In the genomic region with DNA sequence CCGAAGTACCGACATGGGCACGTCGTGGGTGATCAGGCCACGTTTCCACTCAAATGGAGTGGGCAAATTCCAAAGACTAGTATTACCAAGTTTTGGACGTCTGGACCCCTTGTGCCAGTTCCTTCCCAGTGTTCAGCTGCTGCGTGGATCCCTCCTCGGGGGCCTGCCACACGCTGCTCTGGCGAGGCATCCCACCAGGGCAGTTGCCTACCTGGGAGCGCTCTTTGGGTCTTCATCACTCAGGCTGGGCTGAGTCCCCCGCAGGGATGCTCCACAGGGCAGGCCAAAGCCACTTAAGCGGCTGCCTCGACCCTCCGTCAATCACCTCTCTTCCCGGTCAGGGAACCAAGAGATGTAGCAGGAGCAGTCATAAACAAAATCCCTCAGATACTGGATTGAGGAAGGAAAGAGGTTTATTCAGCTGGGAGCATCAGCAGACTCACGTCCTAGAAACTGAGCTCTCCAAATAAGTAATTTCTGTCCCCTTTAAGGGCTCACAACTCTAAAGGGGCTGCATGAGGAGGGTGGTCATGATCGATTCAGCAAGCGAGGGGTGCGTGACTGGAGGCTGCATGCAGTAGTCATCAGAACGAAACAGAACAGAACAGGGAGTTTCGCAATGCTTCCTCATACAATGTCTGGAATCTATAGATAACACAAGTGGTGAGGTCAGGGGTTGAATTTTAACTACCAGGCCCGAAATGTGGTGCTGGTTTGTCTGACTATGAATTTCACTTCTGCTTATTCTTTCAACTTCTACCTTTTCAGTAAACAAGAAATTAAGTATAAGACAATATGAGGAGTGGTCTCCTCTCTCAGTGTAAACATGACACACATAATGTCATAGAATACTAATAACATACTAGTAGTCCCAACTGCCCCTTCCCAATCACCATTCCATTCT, we compare ENCODE assay signal across 18 cellular contexts.
DNase-seq lines count a peak whose midpoint lies in the region; ATAC-seq lines count a peak whose summit lies in the region.
"Had no signal": no experiment of that assay in that cellular context is flagged by ENCODE, and none has a peak within 500 bp of the region (broad histone marks: within the 10 kb centered on the region; RNA-seq: fewer than 3 reads in every experiment).

No MANE protein-coding gene starts in this region.

- DNase-seq in HUDEP-2 (lab: John Stamatoyannopoulos, UW; ENCODE audit: unreplicated experiment in 76 of 76) = peak in 39 of 76 experiments; percentile 2 to 86 (median 42)
- DNase-seq in SKM-1 treated with dmso at 0.1 percent for 144 hours (lab: John Stamatoyannopoulos, UW; ENCODE audit: unreplicated experiment) = peak; percentile 80
- DNase-seq in trophoblast cell = peak in 1 of 2 donors; percentile 1
- DNase-seq in amygdala (lab: John Stamatoyannopoulos, UW) = no peak
- no peak for DNase-seq in T-helper 17 cell
- no peak for DNase-seq in islet precursor cell
- DNase-seq: activated gamma-delta T cell; dermis blood vessel endothelial cell; glutamatergic neuron; NCI-H1436; NCI-H2227 treated with DMSO at 0.1 percent for 48 hours; NK-92 treated with Interleukin-12 subunit alpha and Interleukin-12 subunit beta, amount 100 ng/mL, for 24 hours; WERI-Rb-1 had no signal

- H3K79me2 ChIP-seq in trophoblast cell (ENCODE audit: control insufficient read depth, insufficient read depth, low read length, poor library complexity) = no peaks in the 10 kb centered on the region

- H4K8ac ChIP-seq in trophoblast cell (ENCODE audit: low read depth, low read length) = no peak overlapping the region

- no peaks in the 10 kb centered on the region for H3K27me3 ChIP-seq in trophoblast cell (ENCODE audit: insufficient read depth, low read length)

- H3K9me3 ChIP-seq in trophoblast cell (ENCODE audit: insufficient read depth, low read depth, low read length) (peaks cover 7% of the 10 kb centered on the region), T-helper 17 cell (ENCODE audit: control insufficient read depth, low read length, poor library complexity, severe bottlenecking) (no peaks in the 10 kb centered on the region)

- H3K4me2 ChIP-seq in trophoblast cell (ENCODE audit: low read length) = no peak overlapping the region
- H3K4me2 ChIP-seq: KMS-11 had no signal

- H3K18ac ChIP-seq in trophoblast cell (ENCODE audit: low read length) = peak overlapping the region; percentile 64

- H4K91ac ChIP-seq in trophoblast cell (ENCODE audit: low read depth, low read length) = peak overlapping the region; percentile 81

- peak; percentile 82 for ATAC-seq in GM19372 (IDR thresholded peaks at IDR 0.05; ENCODE audit: low read depth, unreplicated experiment)
- ATAC-seq in T-helper 17 cell = no peak
- ATAC-seq: esophagus mucosa had no signal

- H3K4me3 ChIP-seq in trophoblast cell (ENCODE audit: low read depth, low read length) = no peak overlapping the region

- peak overlapping the region; percentile 32 for H3K27ac ChIP-seq in trophoblast cell (ENCODE audit: low read depth, low read length)
- H3K27ac ChIP-seq: KMS-11, WERI-Rb-1 had no signal

- WGBS in trophoblast cell (ENCODE audit: extremely low coverage, insufficient coverage, insufficient read length) = no CpG with 5 or more reads among the region's 23 CpGs

- H2AK5ac ChIP-seq in trophoblast cell (ENCODE audit: low read length) = peak overlapping the region; percentile 52

- no peak overlapping the region for H3K4me3 Mint-ChIP-seq in T-helper 17 cell
- H3K4me3 Mint-ChIP-seq: memory B cell, neural crest cell had no signal

- peaks cover 5% of the 10 kb centered on the region for H3K79me1 ChIP-seq in trophoblast cell (ENCODE audit: low read length)

- H3K23ac ChIP-seq in trophoblast cell (ENCODE audit: low read length) = no peak overlapping the region

- H2BK12ac ChIP-seq in trophoblast cell (ENCODE audit: low read length) = peak overlapping the region; percentile 96

- no peaks in the 10 kb centered on the region for H3K36me3 Mint-ChIP-seq in T-helper 17 cell (ENCODE audit: low read depth)
- H3K36me3 Mint-ChIP-seq: memory B cell had no signal

- H2AFZ ChIP-seq in trophoblast cell (ENCODE audit: insufficient read depth, low read length, poor library complexity) = no peak overlapping the region

- H4K12ac ChIP-seq in trophoblast cell (ENCODE audit: low read depth, low read length) = no peak overlapping the region

- peaks cover 0 to 2% of the 10 kb centered on the region in 2 experiments for H3K36me3 ChIP-seq in trophoblast cell (ENCODE audit: control insufficient read depth in 1 of 2, insufficient read depth in 2 of 2, low read length in 2 of 2)
- H3K36me3 ChIP-seq: WERI-Rb-1 had no signal

- peak overlapping the region; percentile 15 for H2BK5ac ChIP-seq in trophoblast cell (ENCODE audit: low read depth, low read length, poor library complexity)

- H2BK120ac ChIP-seq in trophoblast cell (ENCODE audit: insufficient read depth, low read length, poor library complexity) = peak overlapping the region; percentile 62

- H3K4me1 Mint-ChIP-seq in T-helper 17 cell = no peaks in the 10 kb centered on the region
- H3K4me1 Mint-ChIP-seq: memory B cell, neural crest cell had no signal

- no peak overlapping the region for H3K9ac ChIP-seq in trophoblast cell (ENCODE audit: low read length)
- H3K9ac ChIP-seq: KMS-11 had no signal

- H3K27ac Mint-ChIP-seq in T-helper 17 cell = no peak overlapping the region
- H3K27ac Mint-ChIP-seq: memory B cell had no signal

- H3K14ac ChIP-seq in trophoblast cell (ENCODE audit: low read length) = peak overlapping the region; percentile 79

- H3K4me1 ChIP-seq in trophoblast cell (ENCODE audit: control insufficient read depth in 1 of 2, insufficient read depth in 2 of 2, low read length in 2 of 2) = peaks cover 0 to 3% of the 10 kb centered on the region in 2 experiments

- no peak overlapping the region for H3K4ac ChIP-seq in trophoblast cell (ENCODE audit: low read depth, low read length)

- H3K27me3 Mint-ChIP-seq in T-helper 17 cell = no peaks in the 10 kb centered on the region
- H3K27me3 Mint-ChIP-seq: memory B cell had no signal

Comparison
In these comparisons a context has a peak if more than half of its experiments do, and no peak if none do; other contexts are left out.
1. DNase-seq: peak in HUDEP-2 (39 of 76) and SKM-1 treated with dmso at 0.1 percent for 144 hours (single experiment); none in amygdala (0 of 56), T-helper 17 cell (0 of 3) and islet precursor cell (single experiment).